In the genomic region with DNA sequence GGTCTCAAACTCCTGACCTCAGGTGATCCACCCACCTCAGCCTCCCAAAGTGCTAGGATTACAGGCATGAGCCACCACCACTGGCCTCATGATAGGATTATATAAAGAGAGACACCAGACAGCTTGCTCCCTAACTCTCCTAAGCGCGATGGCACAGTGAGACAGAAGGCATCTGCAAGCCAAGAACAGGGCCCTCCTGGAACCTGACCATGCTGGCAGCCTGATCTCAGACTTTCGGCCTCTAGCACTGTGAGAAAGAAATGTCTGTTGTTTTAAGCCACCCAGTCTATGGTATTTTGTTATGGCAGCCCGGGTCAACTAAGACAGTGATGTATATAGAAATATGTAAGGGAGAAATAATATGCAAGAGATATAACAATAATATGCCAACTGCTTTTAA, we compare ENCODE assay signal across 1 cellular context.
TF ChIP-seq lines count a peak whose summit lies in the region.

No MANE protein-coding gene starts in this region.

TF ChIP-seq in GM23338, 12 proteins besides CTCF, POLR2A, EP300 and RAD21 (continued from another document):
- TF ChIP-seq, protein P1, sequence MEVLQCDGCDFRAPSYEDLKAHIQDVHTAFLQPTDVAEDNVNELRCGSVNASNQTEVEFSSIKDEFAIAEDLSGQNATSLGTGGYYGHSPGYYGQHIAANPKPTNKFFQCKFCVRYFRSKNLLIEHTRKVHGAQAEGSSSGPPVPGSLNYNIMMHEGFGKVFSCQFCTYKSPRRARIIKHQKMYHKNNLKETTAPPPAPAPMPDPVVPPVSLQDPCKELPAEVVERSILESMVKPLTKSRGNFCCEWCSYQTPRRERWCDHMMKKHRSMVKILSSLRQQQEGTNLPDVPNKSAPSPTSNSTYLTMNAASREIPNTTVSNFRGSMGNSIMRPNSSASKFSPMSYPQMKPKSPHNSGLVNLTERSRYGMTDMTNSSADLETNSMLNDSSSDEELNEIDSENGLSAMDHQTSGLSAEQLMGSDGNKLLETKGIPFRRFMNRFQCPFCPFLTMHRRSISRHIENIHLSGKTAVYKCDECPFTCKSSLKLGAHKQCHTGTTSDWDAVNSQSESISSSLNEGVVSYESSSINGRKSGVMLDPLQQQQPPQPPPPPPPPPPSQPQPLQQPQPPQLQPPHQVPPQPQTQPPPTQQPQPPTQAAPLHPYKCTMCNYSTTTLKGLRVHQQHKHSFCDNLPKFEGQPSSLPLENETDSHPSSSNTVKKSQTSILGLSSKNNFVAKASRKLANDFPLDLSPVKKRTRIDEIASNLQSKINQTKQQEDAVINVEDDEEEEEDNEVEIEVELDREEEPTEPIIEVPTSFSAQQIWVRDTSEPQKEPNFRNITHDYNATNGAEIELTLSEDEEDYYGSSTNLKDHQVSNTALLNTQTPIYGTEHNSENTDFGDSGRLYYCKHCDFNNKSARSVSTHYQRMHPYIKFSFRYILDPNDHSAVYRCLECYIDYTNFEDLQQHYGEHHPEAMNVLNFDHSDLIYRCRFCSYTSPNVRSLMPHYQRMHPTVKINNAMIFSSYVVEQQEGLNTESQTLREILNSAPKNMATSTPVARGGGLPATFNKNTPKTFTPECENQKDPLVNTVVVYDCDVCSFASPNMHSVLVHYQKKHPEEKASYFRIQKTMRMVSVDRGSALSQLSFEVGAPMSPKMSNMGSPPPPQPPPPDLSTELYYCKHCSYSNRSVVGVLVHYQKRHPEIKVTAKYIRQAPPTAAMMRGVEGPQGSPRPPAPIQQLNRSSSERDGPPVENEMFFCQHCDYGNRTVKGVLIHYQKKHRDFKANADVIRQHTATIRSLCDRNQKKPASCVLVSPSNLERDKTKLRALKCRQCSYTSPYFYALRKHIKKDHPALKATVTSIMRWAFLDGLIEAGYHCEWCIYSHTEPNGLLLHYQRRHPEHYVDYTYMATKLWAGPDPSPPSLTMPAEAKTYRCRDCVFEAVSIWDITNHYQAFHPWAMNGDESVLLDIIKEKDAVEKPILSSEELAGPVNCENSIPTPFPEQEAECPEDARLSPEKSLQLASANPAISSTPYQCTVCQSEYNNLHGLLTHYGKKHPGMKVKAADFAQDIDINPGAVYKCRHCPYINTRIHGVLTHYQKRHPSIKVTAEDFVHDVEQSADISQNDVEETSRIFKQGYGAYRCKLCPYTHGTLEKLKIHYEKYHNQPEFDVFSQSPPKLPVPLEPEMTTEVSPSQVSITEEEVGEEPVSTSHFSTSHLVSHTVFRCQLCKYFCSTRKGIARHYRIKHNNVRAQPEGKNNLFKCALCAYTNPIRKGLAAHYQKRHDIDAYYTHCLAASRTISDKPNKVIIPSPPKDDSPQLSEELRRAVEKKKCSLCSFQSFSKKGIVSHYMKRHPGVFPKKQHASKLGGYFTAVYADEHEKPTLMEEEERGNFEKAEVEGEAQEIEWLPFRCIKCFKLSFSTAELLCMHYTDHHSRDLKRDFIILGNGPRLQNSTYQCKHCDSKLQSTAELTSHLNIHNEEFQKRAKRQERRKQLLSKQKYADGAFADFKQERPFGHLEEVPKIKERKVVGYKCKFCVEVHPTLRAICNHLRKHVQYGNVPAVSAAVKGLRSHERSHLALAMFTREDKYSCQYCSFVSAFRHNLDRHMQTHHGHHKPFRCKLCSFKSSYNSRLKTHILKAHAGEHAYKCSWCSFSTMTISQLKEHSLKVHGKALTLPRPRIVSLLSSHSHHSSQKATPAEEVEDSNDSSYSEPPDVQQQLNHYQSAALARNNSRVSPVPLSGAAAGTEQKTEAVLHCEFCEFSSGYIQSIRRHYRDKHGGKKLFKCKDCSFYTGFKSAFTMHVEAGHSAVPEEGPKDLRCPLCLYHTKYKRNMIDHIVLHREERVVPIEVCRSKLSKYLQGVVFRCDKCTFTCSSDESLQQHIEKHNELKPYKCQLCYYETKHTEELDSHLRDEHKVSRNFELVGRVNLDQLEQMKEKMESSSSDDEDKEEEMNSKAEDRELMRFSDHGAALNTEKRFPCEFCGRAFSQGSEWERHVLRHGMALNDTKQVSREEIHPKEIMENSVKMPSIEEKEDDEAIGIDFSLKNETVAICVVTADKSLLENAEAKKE (CRISPR knock-in tag; IDR thresholded peaks at IDR 0.05): no peak
- TF ChIP-seq ZNF114 (CRISPR knock-in tag; IDR thresholded peaks at IDR 0.05) (no peak), EZH2phosphoT487 (IDR thresholded peaks at IDR 0.05; ENCODE audit: unreplicated experiment) (no peak), JUNB (IDR thresholded peaks at IDR 0.05; ENCODE audit: unreplicated experiment) (no peak)
- TF ChIP-seq, protein P2, sequence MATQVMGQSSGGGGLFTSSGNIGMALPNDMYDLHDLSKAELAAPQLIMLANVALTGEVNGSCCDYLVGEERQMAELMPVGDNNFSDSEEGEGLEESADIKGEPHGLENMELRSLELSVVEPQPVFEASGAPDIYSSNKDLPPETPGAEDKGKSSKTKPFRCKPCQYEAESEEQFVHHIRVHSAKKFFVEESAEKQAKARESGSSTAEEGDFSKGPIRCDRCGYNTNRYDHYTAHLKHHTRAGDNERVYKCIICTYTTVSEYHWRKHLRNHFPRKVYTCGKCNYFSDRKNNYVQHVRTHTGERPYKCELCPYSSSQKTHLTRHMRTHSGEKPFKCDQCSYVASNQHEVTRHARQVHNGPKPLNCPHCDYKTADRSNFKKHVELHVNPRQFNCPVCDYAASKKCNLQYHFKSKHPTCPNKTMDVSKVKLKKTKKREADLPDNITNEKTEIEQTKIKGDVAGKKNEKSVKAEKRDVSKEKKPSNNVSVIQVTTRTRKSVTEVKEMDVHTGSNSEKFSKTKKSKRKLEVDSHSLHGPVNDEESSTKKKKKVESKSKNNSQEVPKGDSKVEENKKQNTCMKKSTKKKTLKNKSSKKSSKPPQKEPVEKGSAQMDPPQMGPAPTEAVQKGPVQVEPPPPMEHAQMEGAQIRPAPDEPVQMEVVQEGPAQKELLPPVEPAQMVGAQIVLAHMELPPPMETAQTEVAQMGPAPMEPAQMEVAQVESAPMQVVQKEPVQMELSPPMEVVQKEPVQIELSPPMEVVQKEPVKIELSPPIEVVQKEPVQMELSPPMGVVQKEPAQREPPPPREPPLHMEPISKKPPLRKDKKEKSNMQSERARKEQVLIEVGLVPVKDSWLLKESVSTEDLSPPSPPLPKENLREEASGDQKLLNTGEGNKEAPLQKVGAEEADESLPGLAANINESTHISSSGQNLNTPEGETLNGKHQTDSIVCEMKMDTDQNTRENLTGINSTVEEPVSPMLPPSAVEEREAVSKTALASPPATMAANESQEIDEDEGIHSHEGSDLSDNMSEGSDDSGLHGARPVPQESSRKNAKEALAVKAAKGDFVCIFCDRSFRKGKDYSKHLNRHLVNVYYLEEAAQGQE (IDR thresholded peaks at IDR 0.05; ENCODE audit: unreplicated experiment): no peak
